29 cellular contexts compared by ENCODE assay signal in genomic region chr11:117933475-117933874, GRCh38. TPM values are rescaled to one million over a fixed set of nuclear protein-coding genes. Genes with fewer than 3 reads are reported as not detected.
DNase-seq lines count a peak whose midpoint lies in the region; ATAC-seq and TF ChIP-seq lines count a peak whose summit lies in the region.
"Had no signal": no experiment of that assay in that cellular context is flagged by ENCODE, and none has a peak within 500 bp of the region (broad histone marks: within the 10 kb centered on the region; RNA-seq: fewer than 3 reads in every experiment).

No MANE protein-coding gene starts in this region.

- no peaks in the 10 kb centered on the region for H3K9me3 Mint-ChIP-seq in Calu3 (ENCODE audit: low read depth, unreplicated experiment)
- no peaks in the 10 kb centered on the region for H3K9me3 Mint-ChIP-seq in activated T-helper 2 cell treated with anti-CD3 and anti-CD28 coated beads, Interferon-gamma antibody, Interleukin-2, Interleukin-4, amounts not matched to agents 10 μg/mL and 5 μg/mL and 100 μg/mL, durations not matched to agents 14 hours and 24 hours and 36 hours
- H3K9me3 Mint-ChIP-seq in natural killer cell treated with Interleukin-12 subunit alpha and Interleukin-12 subunit beta and Interleukin-15 and Interleukin-18, amount 100 ng/mL, for 72 hours: no peaks in the 10 kb centered on the region
- H3K9me3 Mint-ChIP-seq: naive B cell had no signal

- H3K4me3 Mint-ChIP-seq in Calu3 (ENCODE audit: low read depth, unreplicated experiment): no peak overlapping the region
- no peak overlapping the region for H3K4me3 Mint-ChIP-seq in activated T-helper 2 cell treated with anti-CD3 and anti-CD28 coated beads, Interferon-gamma antibody, Interleukin-2, Interleukin-4, amounts not matched to agents 10 μg/mL and 5 μg/mL and 100 μg/mL, durations not matched to agents 14 hours and 24 hours and 36 hours (ENCODE audit: low read depth)
- H3K4me3 Mint-ChIP-seq in natural killer cell treated with Interleukin-12 subunit alpha and Interleukin-12 subunit beta and Interleukin-15 and Interleukin-18, amount 100 ng/mL, for 72 hours: no peak overlapping the region

- CTCF ChIA-PET in Calu3 (lab: Charles Lee): no interaction called here

- 0 out of 22 replicates have a peak, but pooled peaks cover 0 to 4% (median 0%) of the 10 kb centered on the region in 11 experiments for H3K27me3 ChIP-seq in BLaER1 treated with 17β-estradiol and CSF1 and Interleukin-3, amounts not matched to agents 10 nM and 100 nM
- no peaks in the 10 kb centered on the region for H3K27me3 ChIP-seq in transverse colon
- H3K27me3 ChIP-seq: brain microvascular endothelial cell had no signal

- H3K4me1 Mint-ChIP-seq in Calu3 (ENCODE audit: low read depth, unreplicated experiment): peaks cover 24% of the 10 kb centered on the region
- peaks cover 58% of the 10 kb centered on the region for H3K4me1 Mint-ChIP-seq in activated T-helper 2 cell treated with anti-CD3 and anti-CD28 coated beads, Interferon-gamma antibody, Interleukin-2, Interleukin-4, amounts not matched to agents 10 μg/mL and 5 μg/mL and 100 μg/mL, durations not matched to agents 14 hours and 24 hours and 36 hours (ENCODE audit: low read depth)
- H3K4me1 Mint-ChIP-seq in natural killer cell treated with Interleukin-12 subunit alpha and Interleukin-12 subunit beta and Interleukin-15 and Interleukin-18, amount 100 ng/mL, for 72 hours (ENCODE audit: low read depth in 2 of 2): peaks cover 46 to 47% of the 10 kb centered on the region in 2 donors

- H3K27ac ChIP-seq in BLaER1 treated with 17β-estradiol and CSF1 and Interleukin-3, amounts not matched to agents 10 nM and 100 nM: no peak overlapping the region
- H3K27ac ChIP-seq in transverse colon: no peak overlapping the region
- H3K27ac ChIP-seq: brain microvascular endothelial cell, epithelial cell of prostate, SK-N-MC had no signal

- TF ChIP-seq POLR2A in transverse colon (IDR thresholded peaks at IDR 0.05): no peak

- H3K9ac ChIP-seq in BLaER1 treated with 17β-estradiol and CSF1 and Interleukin-3, amounts not matched to agents 10 nM and 100 nM: no peak overlapping the region

- TF ChIP-seq CTCF in Calu3 (IDR thresholded peaks at IDR 0.05; ENCODE audit: unreplicated experiment): no peak
- TF ChIP-seq CTCF in transverse colon (IDR thresholded peaks at IDR 0.05): no peak

- peak overlapping the region; percentile 42 for H3K27ac Mint-ChIP-seq in Calu3 (ENCODE audit: unreplicated experiment)
- H3K27ac Mint-ChIP-seq in activated T-helper 2 cell treated with anti-CD3 and anti-CD28 coated beads, Interferon-gamma antibody, Interleukin-2, Interleukin-4, amounts not matched to agents 10 μg/mL and 5 μg/mL and 100 μg/mL, durations not matched to agents 14 hours and 24 hours and 36 hours: peak overlapping the region; percentile 35
- peak overlapping the region; percentile 66 to 90 for H3K27ac Mint-ChIP-seq in natural killer cell treated with Interleukin-12 subunit alpha and Interleukin-12 subunit beta and Interleukin-15 and Interleukin-18, amount 100 ng/mL, for 72 hours

- ATAC-seq in natural killer cell treated with Interleukin-12 subunit alpha and Interleukin-12 subunit beta and Interleukin-15 and Interleukin-18, amount 100 ng/mL, for 72 hours: no peak
- ATAC-seq: HepG2, left ventricle myocardium superior had no signal

- no peaks in the 10 kb centered on the region for H3K9me3 ChIP-seq in BLaER1 treated with 17β-estradiol and CSF1 and Interleukin-3, amounts not matched to agents 10 nM and 100 nM (replicated peaks in 1 of 11)
- H3K9me3 ChIP-seq in transverse colon: no peaks in the 10 kb centered on the region

- H3K4me3 ChIP-seq in BLaER1 treated with 17β-estradiol and CSF1 and Interleukin-3, amounts not matched to agents 10 nM and 100 nM: no peak overlapping the region
- H3K4me3 ChIP-seq in transverse colon: no peak overlapping the region
- H3K4me3 ChIP-seq: SK-N-MC had no signal

- 40 to 86% methylated on average over 1 to 4 of the region's 4 CpGs for WGBS in transverse colon (ENCODE audit: low coverage in 1 of 2), 2 donors

- intact Hi-C loops in Calu3 (cut with micrococcal nuclease; ENCODE audit: unreplicated experiment) (no loop called here), transverse colon (cut with DNase I; ENCODE audit: low total_unique reads) (loop anchor here (10.0 kb wide), 1 partner anchor 499 kb away; no protein-coding TSS in a partner anchor)
- intact Hi-C loops in activated T-helper 2 cell treated with anti-CD3 and anti-CD28 coated beads, Interferon-gamma antibody, Interleukin-2, Interleukin-4, amounts not matched to agents 10 μg/mL and 5 μg/mL and 100 μg/mL, durations not matched to agents 14 hours and 24 hours and 36 hours (cut with micrococcal nuclease): no loop called here

- TF ChIP-seq EP300 in transverse colon (IDR thresholded peaks at IDR 0.05; ENCODE audit: low read depth): no peak

- H3K36me3 ChIP-seq in BLaER1 treated with 17β-estradiol and CSF1 and Interleukin-3, amounts not matched to agents 10 nM and 100 nM: no peaks in the 10 kb centered on the region
- H3K36me3 ChIP-seq in transverse colon: no peaks in the 10 kb centered on the region
- H3K36me3 ChIP-seq: brain microvascular endothelial cell had no signal

- no peaks in the 10 kb centered on the region; a peak in 1 of 22 replicates for H4K20me1 ChIP-seq in BLaER1 treated with 17β-estradiol and CSF1 and Interleukin-3, amounts not matched to agents 10 nM and 100 nM

- peaks cover 6% of the 10 kb centered on the region for H3K36me3 Mint-ChIP-seq in Calu3 (ENCODE audit: insufficient read depth, unreplicated experiment)
- H3K36me3 Mint-ChIP-seq in activated T-helper 2 cell treated with anti-CD3 and anti-CD28 coated beads, Interferon-gamma antibody, Interleukin-2, Interleukin-4, amounts not matched to agents 10 μg/mL and 5 μg/mL and 100 μg/mL, durations not matched to agents 14 hours and 24 hours and 36 hours (ENCODE audit: low read depth): no peaks in the 10 kb centered on the region
- no peaks in the 10 kb centered on the region for H3K36me3 Mint-ChIP-seq in natural killer cell treated with Interleukin-12 subunit alpha and Interleukin-12 subunit beta and Interleukin-15 and Interleukin-18, amount 100 ng/mL, for 72 hours

- in situ Hi-C loops in transverse colon (cut with MboI; ENCODE audit: low pct_ligation_motif_present in 1 of 4, low pct_unique_long_range_greater_than_20kb in 1 of 4, low sequenced_read_pairs in 3 of 4): loop anchor here in 2 of 4 donors (25.0 kb wide), 1 partner anchor 496 kb away; no protein-coding TSS in a partner anchor

- BruUV-seq in Calu3 (replicated peaks; lab: Mats Ljungman, UMichigan): no TSS peak

- peak overlapping the region in 9 of 11 experiments; percentile 7 to 87 (median 16); a peak in 12 of 22 replicates for H3K4me2 ChIP-seq in BLaER1 treated with 17β-estradiol and CSF1 and Interleukin-3, amounts not matched to agents 10 nM and 100 nM

- peaks cover 53 to 64% (median 57%) of the 10 kb centered on the region in 10 experiments for H3K4me1 ChIP-seq in BLaER1 treated with 17β-estradiol and CSF1 and Interleukin-3, amounts not matched to agents 10 nM and 100 nM
- peaks cover 0 to 17% (median 9%) of the 10 kb centered on the region in 4 donors for H3K4me1 ChIP-seq in transverse colon

- DNase-seq in Calu3 (no peak), SHP77 treated with DMSO at 0.1 percent for 48 hours (lab: John Stamatoyannopoulos, UW) (no peak), transverse colon (no peak), germinal center (ENCODE audit: low spot score) (no peak), D341Med (ENCODE audit: low spot score) (no peak)
- DNase-seq in activated T-helper 2 cell treated with anti-CD3 and anti-CD28 coated beads, Interferon-gamma antibody, Interleukin-2, Interleukin-4, amounts not matched to agents 10 μg/mL and 5 μg/mL and 100 μg/mL, durations not matched to agents 14 hours and 24 hours and 36 hours (ENCODE audit: low spot score): no peak
- DNase-seq in natural killer cell treated with Interleukin-12 subunit alpha and Interleukin-12 subunit beta and Interleukin-15 and Interleukin-18, amount 100 ng/mL, for 72 hours (ENCODE audit: low spot score): no peak
- DNase-seq: activated CD4-positive, CD25-positive, alpha-beta regulatory T cell treated with anti-CD3 and anti-CD28 coated beads, Interleukin-2, amount 50 U/mL, for 72 hours; activated gamma-delta T cell treated with Interleukin-2 at 50 U/mL for 16 hours; brain microvascular endothelial cell; C1 segment of cervical spinal cord; effector CD4-positive, alpha-beta T cell; glutamatergic neuron; GOT3; Kasumi-1; left ventricle myocardium superior; naive B cell; NCI-H446 treated with DMSO at 0.1 percent for 48 hours; retina; small intestine; substantia nigra had no signal

- no peaks in the 10 kb centered on the region for H3K27me3 Mint-ChIP-seq in Calu3 (ENCODE audit: unreplicated experiment)
- H3K27me3 Mint-ChIP-seq in activated T-helper 2 cell treated with anti-CD3 and anti-CD28 coated beads, Interferon-gamma antibody, Interleukin-2, Interleukin-4, amounts not matched to agents 10 μg/mL and 5 μg/mL and 100 μg/mL, durations not matched to agents 14 hours and 24 hours and 36 hours (ENCODE audit: low read depth): no peaks in the 10 kb centered on the region
- peaks cover 0 to 2% of the 10 kb centered on the region in 2 donors for H3K27me3 Mint-ChIP-seq in natural killer cell treated with Interleukin-12 subunit alpha and Interleukin-12 subunit beta and Interleukin-15 and Interleukin-18, amount 100 ng/mL, for 72 hours

RNA-seq across cellular contexts. Expression of gene TMPRSS13, which starts 4.3 kb away (rescaled TPM):
- total RNA-seq in Calu3 (2022): 1.4 and 2.3 TPM in 2 replicates
- total RNA-seq in activated T-helper 2 cell treated with anti-CD3 and anti-CD28 coated beads, Interferon-gamma antibody, Interleukin-2, Interleukin-4, amounts not matched to agents 10 μg/mL and 5 μg/mL and 100 μg/mL, durations not matched to agents 14 hours and 24 hours and 36 hours: 2.7 and 5.3 TPM in 2 replicates
- total RNA-seq in natural killer cell treated with Interleukin-12 subunit alpha and Interleukin-12 subunit beta and Interleukin-15 and Interleukin-18, amount 100 ng/mL, for 72 hours: under 1 TPM; 0.19 to 0.36 TPM
- under 1 TPM in 2 of 4 donors, not detected in 2; 0.27 to 0.79 TPM for total RNA-seq in transverse colon
- total RNA-seq: chondrocyte, HepG2, osteocyte had no signal

RNA-seq across cellular contexts. Expression of gene IL10RA, which starts 52.7 kb away (rescaled TPM):
- total RNA-seq in Calu3 (2022) (0.05 and 0.76 TPM in 2 replicates), transverse colon (10 to 100 TPM in 3 of 4 donors, 1 to 10 TPM in 1; 2.8 to 25.4 (median 18.4) TPM)
- 144 and 147 TPM in 2 replicates for total RNA-seq in activated T-helper 2 cell treated with anti-CD3 and anti-CD28 coated beads, Interferon-gamma antibody, Interleukin-2, Interleukin-4, amounts not matched to agents 10 μg/mL and 5 μg/mL and 100 μg/mL, durations not matched to agents 14 hours and 24 hours and 36 hours
- total RNA-seq in natural killer cell treated with Interleukin-12 subunit alpha and Interleukin-12 subunit beta and Interleukin-15 and Interleukin-18, amount 100 ng/mL, for 72 hours: 10 to 100 TPM; 59.8 to 83.6 TPM
- total RNA-seq: HepG2, osteocyte had no signal

RNA-seq across cellular contexts. Expression of gene FXYD6, which starts 57.0 kb away (rescaled TPM):
- total RNA-seq in Calu3 (2022) (0.61 and 0.78 TPM in 2 replicates), transverse colon (10 to 100 TPM; 29.2 to 62.5 (median 46.0) TPM)
- total RNA-seq in activated T-helper 2 cell treated with anti-CD3 and anti-CD28 coated beads, Interferon-gamma antibody, Interleukin-2, Interleukin-4, amounts not matched to agents 10 μg/mL and 5 μg/mL and 100 μg/mL, durations not matched to agents 14 hours and 24 hours and 36 hours: 0.11 and 0.18 TPM in 2 replicates
- total RNA-seq in natural killer cell treated with Interleukin-12 subunit alpha and Interleukin-12 subunit beta and Interleukin-15 and Interleukin-18, amount 100 ng/mL, for 72 hours: not detected
- total RNA-seq: HepG2; OCI-LY7; T-helper 1 cell treated with Interleukin-12 subunit alpha and Interleukin-12 subunit beta and Interleukin-4 antibody, amounts not matched to agents 30 ng/mL and 1 ng/mL, for 36 hours had no signal

Comparison
In these comparisons a context has a peak if more than half of its experiments do, and no peak if none do; other contexts are left out.
1. RNA of gene FXYD6, which starts 57.0 kb away (total RNA-seq): 29.2 to 62.5 TPM in transverse colon; 0.61 to 0.78 TPM in Calu3, 0.11 to 0.18 TPM in activated T-helper 2 cell treated with anti-CD3 and anti-CD28 coated beads, Interferon-gamma antibody, Interleukin-2, Interleukin-4, amounts not matched to agents 10 μg/mL and 5 μg/mL and 100 μg/mL, durations not matched to agents 14 hours and 24 hours and 36 hours and not detected in natural killer cell treated with Interleukin-12 subunit alpha and Interleukin-12 subunit beta and Interleukin-15 and Interleukin-18, amount 100 ng/mL, for 72 hours; every median in the first group is over 10 times any median in the second.
2. Peak in every context shown above with its lines, with median percentiles within 50 percentile points of each other: H3K27ac Mint-ChIP-seq.